ENCODE assay signal across 17 cellular contexts in the genomic region with DNA sequence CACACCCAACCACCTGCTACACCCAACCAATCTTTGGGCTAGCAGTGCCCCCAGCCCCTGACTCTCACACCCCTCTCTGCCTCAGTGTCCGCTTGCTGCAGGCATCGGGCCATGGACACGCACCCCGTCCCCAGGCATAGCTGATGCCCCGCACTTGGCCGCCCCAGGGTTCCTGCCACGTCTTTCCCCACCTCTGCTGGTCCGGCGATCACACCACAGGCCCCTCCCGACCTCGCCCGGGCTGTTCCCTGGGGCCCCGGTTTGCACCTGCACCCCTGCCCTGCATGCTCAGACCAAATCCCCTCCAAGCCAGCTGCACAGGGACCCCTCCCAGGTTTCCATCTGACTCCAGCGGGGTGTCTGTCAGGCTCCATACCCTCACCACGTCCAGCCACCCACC. TPM values are rescaled to one million over a fixed set of nuclear protein-coding genes. Genes with fewer than 3 reads are reported as not detected.
DNase-seq lines count a peak whose midpoint lies in the region; ATAC-seq and TF ChIP-seq lines count a peak whose summit lies in the region.
"Had no signal": no experiment of that assay in that cellular context is flagged by ENCODE, and none has a peak within 500 bp of the region (broad histone marks: within the 10 kb centered on the region; RNA-seq: fewer than 3 reads in every experiment).

No MANE protein-coding gene starts in this region.

- POLR2A ChIA-PET in HEK293 (lab: Yijun Ruan, JAX): no interaction called here
- POLR2A ChIA-PET in naive thymus-derived CD8-positive, alpha-beta T cell (lab: Charles Lee): interaction anchor here (1.1 to 3.4 kb wide), 4 partner anchors 10 to 96 kb away, joined by 3 to 17 read pairs (median 5); no protein-coding TSS in a partner anchor

- H3K36me3 Mint-ChIP-seq in activated naive CD4-positive, alpha-beta T cell treated with anti-CD3 and anti-CD28 coated beads, Interleukin-2, amount 10 ng/mL, durations not matched to agents 7 days and 5 days: no peaks in the 10 kb centered on the region
- H3K36me3 Mint-ChIP-seq in naive thymus-derived CD8-positive, alpha-beta T cell: no peaks in the 10 kb centered on the region

- no peak overlapping the region for H3K4me3 ChIP-seq in HEK293 (ENCODE audit: low read depth, low read length)
- H3K4me3 ChIP-seq: Peyer's patch, SJCRH30 had no signal

- H3K36me3 ChIP-seq in HEK293 (ENCODE audit: control insufficient read depth in 2 of 2, insufficient read depth in 1 of 2, low read length in 2 of 2): no peaks in the 10 kb centered on the region
- H3K36me3 ChIP-seq: Peyer's patch, SJCRH30 had no signal

- peaks cover 42% of the 10 kb centered on the region for H3K27me3 Mint-ChIP-seq in activated naive CD4-positive, alpha-beta T cell treated with anti-CD3 and anti-CD28 coated beads, Interleukin-2, amount 10 ng/mL, durations not matched to agents 7 days and 5 days
- H3K27me3 Mint-ChIP-seq in naive thymus-derived CD8-positive, alpha-beta T cell: no peaks in the 10 kb centered on the region

- peaks cover 14% of the 10 kb centered on the region for H3K4me1 ChIP-seq in HEK293 (ENCODE audit: control insufficient read depth, insufficient read depth, low read length)
- H3K4me1 ChIP-seq: SJCRH30 had no signal

- CTCF ChIA-PET in activated naive CD4-positive, alpha-beta T cell treated with anti-CD3 and anti-CD28 coated beads, Interleukin-2, amount 10 ng/mL, durations not matched to agents 7 days and 5 days (lab: Charles Lee): no interaction called here
- CTCF ChIA-PET in HEK293 (lab: Yijun Ruan, JAX): interaction anchor here (0.8 kb wide), 1 partner anchor 551 kb away, joined by 3 read pairs; no protein-coding TSS in a partner anchor

- ATAC-seq in naive thymus-derived CD8-positive, alpha-beta T cell: no peak
- ATAC-seq in HG03457 (IDR thresholded peaks at IDR 0.05; ENCODE audit: unreplicated experiment): no peak

- H3K9me3 Mint-ChIP-seq in activated naive CD4-positive, alpha-beta T cell treated with anti-CD3 and anti-CD28 coated beads, Interleukin-2, amount 10 ng/mL, durations not matched to agents 7 days and 5 days: no peaks in the 10 kb centered on the region
- H3K9me3 Mint-ChIP-seq in naive thymus-derived CD8-positive, alpha-beta T cell: no peaks in the 10 kb centered on the region
- H3K9me3 Mint-ChIP-seq: HFFc6 had no signal

- TF ChIP-seq CTCF in HEK293 (tag by site-specific recombination; IDR thresholded peaks at IDR 0.05): no peak

- no peak overlapping the region for H3K4me3 Mint-ChIP-seq in activated naive CD4-positive, alpha-beta T cell treated with anti-CD3 and anti-CD28 coated beads, Interleukin-2, amount 10 ng/mL, durations not matched to agents 7 days and 5 days
- H3K4me3 Mint-ChIP-seq in naive thymus-derived CD8-positive, alpha-beta T cell: peak overlapping the region in 3 of 10 donors; percentile 34 to 78 (median 41)
- H3K4me3 Mint-ChIP-seq: HFFc6 had no signal

- H3K4me1 Mint-ChIP-seq in activated naive CD4-positive, alpha-beta T cell treated with anti-CD3 and anti-CD28 coated beads, Interleukin-2, amount 10 ng/mL, durations not matched to agents 7 days and 5 days: peaks cover 38% of the 10 kb centered on the region
- H3K4me1 Mint-ChIP-seq in naive thymus-derived CD8-positive, alpha-beta T cell: peaks cover 10 to 33% (median 31%) of the 10 kb centered on the region in 4 donors

- H3K9me3 ChIP-seq in HEK293 (ENCODE audit: control insufficient read depth, insufficient read depth, low read depth, low read length): no peaks in the 10 kb centered on the region
- H3K9me3 ChIP-seq: Peyer's patch, SJCRH30 had no signal

- H3K27ac ChIP-seq in HEK293 (ENCODE audit: extremely low read depth, low read depth, low read length): no peak overlapping the region
- H3K27ac ChIP-seq: SJCRH30 had no signal

- DNase-seq in activated naive CD4-positive, alpha-beta T cell treated with anti-CD3 and anti-CD28 coated beads, Interleukin-2, amount 10 ng/mL, durations not matched to agents 7 days and 5 days: no peak
- no peak for DNase-seq in activated naive CD4-positive, alpha-beta T cell treated with anti-CD3 and anti-CD28 coated beads, Interleukin-2, amount 50 U/mL, for 16 hours
- no peak for DNase-seq in naive thymus-derived CD8-positive, alpha-beta T cell
- DNase-seq in NCI-H510A (lab: John Stamatoyannopoulos, UW) (no peak), NCI-H128 (lab: John Stamatoyannopoulos, UW; ENCODE audit: unreplicated experiment) (no peak)
- DNase-seq: H7; HFFc6; Kasumi-1; NCI-H1417 treated with DMSO at 0.1 percent for 48 hours; NCI-H187; NCI-H2107; NCI-H748 treated with DMSO at 0.1 percent for 48 hours; NK-92 treated with Interleukin-12 subunit alpha and Interleukin-12 subunit beta, amount 100 ng/mL, for 24 hours; Peyer's patch; SJCRH30 had no signal

- H3K27ac Mint-ChIP-seq in activated naive CD4-positive, alpha-beta T cell treated with anti-CD3 and anti-CD28 coated beads, Interleukin-2, amount 10 ng/mL, durations not matched to agents 7 days and 5 days: peak overlapping the region; percentile 68
- peak overlapping the region in 6 of 10 donors; percentile 46 to 95 (median 80) for H3K27ac Mint-ChIP-seq in naive thymus-derived CD8-positive, alpha-beta T cell
- H3K27ac Mint-ChIP-seq: HFFc6 had no signal

TF ChIP-seq in HEK293, 187 proteins besides CTCF, POLR2A, EP300 and RAD21:
- TF ChIP-seq ZBTB20 (tag by site-specific recombination; IDR thresholded peaks at IDR 0.05) (0 out of 2 replicates have a peak, but pooled peaks have one; percentile 24), KLF1 (tag by site-specific recombination; IDR thresholded peaks at IDR 0.05) (peak; percentile 90), GLIS2 (tag by site-specific recombination; IDR thresholded peaks at IDR 0.05) (no peak)

RNA-seq across cellular contexts. Expression of a gene that starts 38.3 kb away (rescaled TPM):
- total RNA-seq in naive thymus-derived CD8-positive, alpha-beta T cell: 1 to 10 TPM; 1.4 to 1.5 TPM
- under 1 TPM in 2 of 3 donors, not detected in 1; 0.25 to 0.27 TPM for polyA plus RNA-seq in naive thymus-derived CD8-positive, alpha-beta T cell
